ENCODE assay signal across 8 cellular contexts in the genomic region with DNA sequence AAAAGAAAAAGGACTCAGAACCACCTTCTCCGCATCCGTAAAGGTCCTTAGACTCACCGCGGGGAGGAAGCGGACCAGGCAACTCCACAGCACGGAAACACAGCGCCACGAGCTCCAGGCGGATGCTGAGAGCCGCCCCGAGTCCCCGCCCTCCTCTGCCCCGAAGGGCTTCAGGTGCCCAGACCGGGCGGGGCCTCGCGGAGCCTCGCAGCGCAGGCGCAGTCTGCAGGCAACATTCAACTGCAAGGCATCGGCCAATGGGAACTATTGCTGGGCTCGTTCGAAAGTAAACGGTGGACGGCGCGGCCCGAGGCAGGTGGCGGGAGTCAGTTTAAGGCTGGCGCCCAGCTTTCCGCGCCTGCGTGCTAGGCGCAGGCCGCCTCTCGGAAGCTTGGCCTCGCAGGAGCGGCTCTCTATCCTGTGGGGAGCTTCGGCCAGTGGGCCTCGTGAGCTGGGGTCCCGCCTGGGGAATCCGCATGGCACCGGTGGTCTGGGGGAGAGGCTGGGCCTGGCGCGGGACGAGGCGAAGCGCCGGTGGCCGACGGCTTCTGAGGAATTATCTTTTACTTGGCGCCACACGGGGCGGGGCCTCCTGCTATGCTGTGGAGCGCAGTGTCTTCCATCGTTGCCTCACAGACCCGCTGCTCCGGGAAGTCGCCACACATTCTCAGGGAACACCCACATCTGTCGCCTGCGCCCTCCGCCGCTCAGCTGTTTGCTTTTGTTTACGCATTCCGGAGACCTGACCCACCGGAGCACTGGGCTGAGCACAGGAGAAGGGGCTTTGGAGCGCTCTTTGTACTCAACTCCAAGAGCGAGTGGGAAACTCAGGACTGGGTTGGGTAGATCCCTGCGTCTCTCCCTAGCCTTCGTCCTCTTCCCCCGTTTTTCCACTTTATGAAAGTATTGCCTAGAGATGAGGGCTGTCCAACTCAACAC. TPM values are rescaled to one million over a fixed set of nuclear protein-coding genes. Genes with fewer than 3 reads are reported as not detected.
DNase-seq lines count a peak whose midpoint lies in the region; ATAC-seq and TF ChIP-seq lines count a peak whose summit lies in the region.

A gene with protein sequence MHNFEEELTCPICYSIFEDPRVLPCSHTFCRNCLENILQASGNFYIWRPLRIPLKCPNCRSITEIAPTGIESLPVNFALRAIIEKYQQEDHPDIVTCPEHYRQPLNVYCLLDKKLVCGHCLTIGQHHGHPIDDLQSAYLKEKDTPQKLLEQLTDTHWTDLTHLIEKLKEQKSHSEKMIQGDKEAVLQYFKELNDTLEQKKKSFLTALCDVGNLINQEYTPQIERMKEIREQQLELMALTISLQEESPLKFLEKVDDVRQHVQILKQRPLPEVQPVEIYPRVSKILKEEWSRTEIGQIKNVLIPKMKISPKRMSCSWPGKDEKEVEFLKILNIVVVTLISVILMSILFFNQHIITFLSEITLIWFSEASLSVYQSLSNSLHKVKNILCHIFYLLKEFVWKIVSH (minus strand): TSS at position 127 of the 939 bp plus-strand sequence. CDS start 10,603 bp downstream, outside the sequence.

- peaks cover 4% of the 10 kb centered on the region for H3K27me3 Mint-ChIP-seq in nephron (ENCODE audit: low read depth)

- TF ChIP-seq CTCF in fibroblast of the aortic adventitia (IDR thresholded peaks at IDR 0.05; ENCODE audit: insufficient read depth, low read length) (no peak), nephron (IDR thresholded peaks at IDR 0.05; ENCODE audit: unreplicated experiment in 3 of 3) (no peak)

- DNase-seq in AG08395 (ENCODE audit: low spot score) (peak; percentile 97), fibroblast of the aortic adventitia (ENCODE audit: low read depth) (peak; percentile 97)
- peak; percentile 96 for DNase-seq in activated T-helper 9 cell treated with anti-CD3 and anti-CD28 coated beads, Interleukin-2, amount 50 U/mL, for 16 hours (ENCODE audit: low read depth)
- DNase-seq in stimulated activated naive CD4-positive, alpha-beta T cell treated with Interleukin-2 at 50 U/mL for 16 hours (lab: John Stamatoyannopoulos, UW): peak; percentile 97

- peak; percentile 96 for ATAC-seq in HG03439 (IDR thresholded peaks at IDR 0.05; ENCODE audit: unreplicated experiment)

- H3K36me3 Mint-ChIP-seq in nephron (ENCODE audit: low read depth): peaks cover 15% of the 10 kb centered on the region

- H3K4me3 ChIP-seq in fibroblast of the aortic adventitia (ENCODE audit: low read depth, low read length): peak within 1 kb of the TSS; percentile 94

- peak within 1 kb of the TSS; percentile 91 to 96 (median 95) for H3K4me3 Mint-ChIP-seq in nephron

- peak; percentile 94 for TF ChIP-seq POLR2A in GM19193 (IDR thresholded peaks at IDR 0.05; ENCODE audit: extremely low read depth, insufficient read depth, insufficient read length)

- peak within 1 kb of the TSS; percentile 94 to 97 (median 95) for H3K27ac Mint-ChIP-seq in nephron

- H3K9me3 Mint-ChIP-seq in nephron: no peaks in the 10 kb centered on the region

- H3K4me1 Mint-ChIP-seq in nephron: peaks cover 18% of the 10 kb centered on the region

TF ChIP-seq in PFSK-1, 5 proteins besides CTCF, POLR2A, EP300 and RAD21:
- TF ChIP-seq, protein P1, sequence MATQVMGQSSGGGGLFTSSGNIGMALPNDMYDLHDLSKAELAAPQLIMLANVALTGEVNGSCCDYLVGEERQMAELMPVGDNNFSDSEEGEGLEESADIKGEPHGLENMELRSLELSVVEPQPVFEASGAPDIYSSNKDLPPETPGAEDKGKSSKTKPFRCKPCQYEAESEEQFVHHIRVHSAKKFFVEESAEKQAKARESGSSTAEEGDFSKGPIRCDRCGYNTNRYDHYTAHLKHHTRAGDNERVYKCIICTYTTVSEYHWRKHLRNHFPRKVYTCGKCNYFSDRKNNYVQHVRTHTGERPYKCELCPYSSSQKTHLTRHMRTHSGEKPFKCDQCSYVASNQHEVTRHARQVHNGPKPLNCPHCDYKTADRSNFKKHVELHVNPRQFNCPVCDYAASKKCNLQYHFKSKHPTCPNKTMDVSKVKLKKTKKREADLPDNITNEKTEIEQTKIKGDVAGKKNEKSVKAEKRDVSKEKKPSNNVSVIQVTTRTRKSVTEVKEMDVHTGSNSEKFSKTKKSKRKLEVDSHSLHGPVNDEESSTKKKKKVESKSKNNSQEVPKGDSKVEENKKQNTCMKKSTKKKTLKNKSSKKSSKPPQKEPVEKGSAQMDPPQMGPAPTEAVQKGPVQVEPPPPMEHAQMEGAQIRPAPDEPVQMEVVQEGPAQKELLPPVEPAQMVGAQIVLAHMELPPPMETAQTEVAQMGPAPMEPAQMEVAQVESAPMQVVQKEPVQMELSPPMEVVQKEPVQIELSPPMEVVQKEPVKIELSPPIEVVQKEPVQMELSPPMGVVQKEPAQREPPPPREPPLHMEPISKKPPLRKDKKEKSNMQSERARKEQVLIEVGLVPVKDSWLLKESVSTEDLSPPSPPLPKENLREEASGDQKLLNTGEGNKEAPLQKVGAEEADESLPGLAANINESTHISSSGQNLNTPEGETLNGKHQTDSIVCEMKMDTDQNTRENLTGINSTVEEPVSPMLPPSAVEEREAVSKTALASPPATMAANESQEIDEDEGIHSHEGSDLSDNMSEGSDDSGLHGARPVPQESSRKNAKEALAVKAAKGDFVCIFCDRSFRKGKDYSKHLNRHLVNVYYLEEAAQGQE (IDR thresholded peaks at IDR 0.05; ENCODE audit: insufficient read depth in 1 of 2, low read depth in 2 of 2, low read length in 2 of 2): 0 out of 4 replicates have a peak, but pooled peaks of 1 of the 2 experiments have one; percentile 31
- TF ChIP-seq TAF1 (IDR thresholded peaks at IDR 0.05; ENCODE audit: borderline replicate concordance, insufficient read depth, low read length): peak; percentile 54; the same call in 1 of the 2 replicates
- peak; percentile 38 for TF ChIP-seq FOXP2 (optimal IDR thresholded peaks at IDR 0.05; ENCODE audit: borderline replicate concordance, extremely low read depth, extremely low read length, insufficient read depth)
- TF ChIP-seq SIN3A (IDR thresholded peaks at IDR 0.05; ENCODE audit: borderline replicate concordance, insufficient read depth, low read length): no peak
- peak; percentile 78 for TF ChIP-seq POLR2AphosphoS5 (IDR thresholded peaks at IDR 0.05; ENCODE audit: low read depth, low read length)

RNA-seq across cellular contexts. Expression of the gene that starts here (rescaled TPM):
- polyA plus RNA-seq in PFSK-1 (2012; ENCODE audit: insufficient read length, low read depth): 0.90 TPM
- total RNA-seq in fibroblast of the aortic adventitia (ENCODE audit: low replicate concordance): 16.5 and 47.8 TPM in 2 replicates

Comparison
In these comparisons a context has a peak if more than half of its experiments do, and no peak if none do; other contexts are left out.
1. Peak in every context shown above with its lines: DNase-seq, ATAC-seq and H3K4me3 ChIP-seq.